11 cellular contexts compared by ENCODE assay signal in genomic region chr15:74319596-74320357, GRCh38. TPM values are rescaled to one million over a fixed set of nuclear protein-coding genes. Genes with fewer than 3 reads are reported as not detected.
A peak's percentile ranks its signal among the peaks of the same experiment; 100 is the strongest.
DNase-seq lines count a peak whose midpoint lies in the region; ATAC-seq and TF ChIP-seq lines count a peak whose summit lies in the region.
"Had no signal": no experiment of that assay in that cellular context is flagged by ENCODE, and none has a peak within 500 bp of the region (broad histone marks: within the 10 kb centered on the region; RNA-seq: fewer than 3 reads in every experiment).

No MANE protein-coding gene starts in this region.

- TF ChIP-seq CTCF in gastroesophageal sphincter (IDR thresholded peaks at IDR 0.05) (no peak), testis (IDR thresholded peaks at IDR 0.05) (no peak)

- no peak overlapping the region for H3K4me3 Mint-ChIP-seq in activated naive CD4-positive, alpha-beta T cell treated with anti-CD3 and anti-CD28 coated beads, Interleukin-2, amount 50 U/mL, for 24 hours
- H3K4me3 Mint-ChIP-seq in T-helper 2 cell treated with Interferon-gamma antibody and Interleukin-4, amounts not matched to agents 5 μg/mL and 100 μg/mL, for 36 hours = no peak overlapping the region

- H3K27me3 Mint-ChIP-seq in activated naive CD4-positive, alpha-beta T cell treated with anti-CD3 and anti-CD28 coated beads, Interleukin-2, amount 50 U/mL, for 24 hours = no peaks in the 10 kb centered on the region
- H3K27me3 Mint-ChIP-seq in T-helper 2 cell treated with Interferon-gamma antibody and Interleukin-4, amounts not matched to agents 5 μg/mL and 100 μg/mL, for 36 hours (ENCODE audit: low read depth) = no peaks in the 10 kb centered on the region

- ATAC-seq in gastroesophageal sphincter = no peak
- no peak for ATAC-seq in HG03439 (IDR thresholded peaks at IDR 0.05; ENCODE audit: unreplicated experiment)

- peaks cover 0 to 58% (median 25%) of the 10 kb centered on the region in 3 donors for H3K4me1 ChIP-seq in gastroesophageal sphincter
- H3K4me1 ChIP-seq in testis = peaks cover 41% of the 10 kb centered on the region
- H3K4me1 ChIP-seq: parathyroid adenoma had no signal

- peaks cover 27% of the 10 kb centered on the region for H3K27me3 ChIP-seq in gastroesophageal sphincter
- H3K27me3 ChIP-seq in testis = no peaks in the 10 kb centered on the region

- TF ChIP-seq POLR2A in gastroesophageal sphincter (IDR thresholded peaks at IDR 0.05) (no peak), testis (IDR thresholded peaks at IDR 0.05) (no peak)

- H3K36me3 ChIP-seq in gastroesophageal sphincter (no peaks in the 10 kb centered on the region), testis (ENCODE audit: low read depth, missing control alignments) (no peaks in the 10 kb centered on the region)

- H3K9me3 Mint-ChIP-seq in activated naive CD4-positive, alpha-beta T cell treated with anti-CD3 and anti-CD28 coated beads, Interleukin-2, amount 50 U/mL, for 24 hours = no peaks in the 10 kb centered on the region
- H3K9me3 Mint-ChIP-seq in T-helper 2 cell treated with Interferon-gamma antibody and Interleukin-4, amounts not matched to agents 5 μg/mL and 100 μg/mL, for 36 hours = no peaks in the 10 kb centered on the region

- no peaks in the 10 kb centered on the region for H3K36me3 Mint-ChIP-seq in activated naive CD4-positive, alpha-beta T cell treated with anti-CD3 and anti-CD28 coated beads, Interleukin-2, amount 50 U/mL, for 24 hours
- no peaks in the 10 kb centered on the region for H3K36me3 Mint-ChIP-seq in T-helper 2 cell treated with Interferon-gamma antibody and Interleukin-4, amounts not matched to agents 5 μg/mL and 100 μg/mL, for 36 hours (ENCODE audit: low read depth)

- peak overlapping the region; percentile 55 for H3K27ac Mint-ChIP-seq in activated naive CD4-positive, alpha-beta T cell treated with anti-CD3 and anti-CD28 coated beads, Interleukin-2, amount 50 U/mL, for 24 hours
- no peak overlapping the region for H3K27ac Mint-ChIP-seq in T-helper 2 cell treated with Interferon-gamma antibody and Interleukin-4, amounts not matched to agents 5 μg/mL and 100 μg/mL, for 36 hours

- intact Hi-C loops in testis (cut with DNase I; ENCODE audit: low total_unique reads) = no loop called here

- H3K9me3 ChIP-seq in gastroesophageal sphincter = no peaks in the 10 kb centered on the region
- no peaks in the 10 kb centered on the region for H3K9me3 ChIP-seq in testis

- no peak for TF ChIP-seq EP300 in gastroesophageal sphincter (IDR thresholded peaks at IDR 0.05)

- DNase-seq in activated naive CD4-positive, alpha-beta T cell treated with anti-CD3 and anti-CD28 coated beads, Interleukin-2, amount 50 U/mL, for 16 hours = no peak
- DNase-seq in NCI-H774 (lab: John Stamatoyannopoulos, UW) (peak; percentile 72), testis (peak; percentile 22)
- DNase-seq in stimulated activated CD4-positive, alpha-beta T cell treated with anti-CD3 and anti-CD28 coated beads, Interleukin-4, amount 100 ng/mL, for 1 hour = no peak
- DNase-seq in T-helper 2 cell treated with Interferon-gamma antibody and Interleukin-4, amounts not matched to agents 5 μg/mL and 100 μg/mL, for 36 hours (ENCODE audit: low spot score) = no peak
- DNase-seq: activated CD4-positive, CD25-positive, alpha-beta regulatory T cell treated with anti-CD3 and anti-CD28 coated beads, Interleukin-2, amount 50 U/mL, for 72 hours had no signal

- no peak overlapping the region for H3K4me3 ChIP-seq in gastroesophageal sphincter
- H3K4me3 ChIP-seq in testis = no peak overlapping the region

- 50% methylated on average over 1 of the region's 8 CpGs; no CpG with 5 or more reads in 1 of the 2 donors for WGBS in gastroesophageal sphincter (ENCODE audit: low coverage in 1 of 2), 2 donors
- 38 to 44% methylated on average over 8 of the region's 8 CpGs for WGBS in testis, 2 donors

- H3K27ac ChIP-seq in gastroesophageal sphincter (peak overlapping the region in 3 of 4 donors; percentile 21 to 78 (median 72)), testis (peak overlapping the region in 1 of 2 donors; percentile 68)
- H3K27ac ChIP-seq: parathyroid adenoma had no signal

- peaks cover 26% of the 10 kb centered on the region for H3K4me1 Mint-ChIP-seq in activated naive CD4-positive, alpha-beta T cell treated with anti-CD3 and anti-CD28 coated beads, Interleukin-2, amount 50 U/mL, for 24 hours
- peaks cover 4% of the 10 kb centered on the region for H3K4me1 Mint-ChIP-seq in T-helper 2 cell treated with Interferon-gamma antibody and Interleukin-4, amounts not matched to agents 5 μg/mL and 100 μg/mL, for 36 hours (ENCODE audit: low read depth)

RNA-seq across cellular contexts. Expression of gene CYP11A1, which starts 47.7 kb away (rescaled TPM):
- total RNA-seq in gastroesophageal sphincter = 1 to 10 TPM in 3 of 4 donors, under 1 TPM in 1; 0.67 to 3.7 (median 2.7) TPM
- total RNA-seq in testis = 10 to 100 TPM; 74.3 to 76.4 TPM
- polyA plus RNA-seq in testis (ENCODE audit: insufficient read depth, low read depth, low replicate concordance) = 76.2 TPM
- polyA plus RNA-seq: keratinocyte had no signal

Comparison
In these comparisons a context has a peak if more than half of its experiments do, and no peak if none do; other contexts are left out.
1. DNase-seq: peak in NCI-H774 (single experiment) and testis (single experiment); none in activated naive CD4-positive, alpha-beta T cell treated with anti-CD3 and anti-CD28 coated beads, Interleukin-2, amount 50 U/mL, for 16 hours (single experiment), stimulated activated CD4-positive, alpha-beta T cell treated with anti-CD3 and anti-CD28 coated beads, Interleukin-4, amount 100 ng/mL, for 1 hour (single experiment) and T-helper 2 cell treated with Interferon-gamma antibody and Interleukin-4, amounts not matched to agents 5 μg/mL and 100 μg/mL, for 36 hours (single experiment).
2. RNA of gene CYP11A1, which starts 47.7 kb away (total RNA-seq): 74.3 to 76.4 TPM in testis; 0.67 to 3.7 TPM in gastroesophageal sphincter; every median in the first group is over 10 times any median in the second.